In the genomic region with DNA sequence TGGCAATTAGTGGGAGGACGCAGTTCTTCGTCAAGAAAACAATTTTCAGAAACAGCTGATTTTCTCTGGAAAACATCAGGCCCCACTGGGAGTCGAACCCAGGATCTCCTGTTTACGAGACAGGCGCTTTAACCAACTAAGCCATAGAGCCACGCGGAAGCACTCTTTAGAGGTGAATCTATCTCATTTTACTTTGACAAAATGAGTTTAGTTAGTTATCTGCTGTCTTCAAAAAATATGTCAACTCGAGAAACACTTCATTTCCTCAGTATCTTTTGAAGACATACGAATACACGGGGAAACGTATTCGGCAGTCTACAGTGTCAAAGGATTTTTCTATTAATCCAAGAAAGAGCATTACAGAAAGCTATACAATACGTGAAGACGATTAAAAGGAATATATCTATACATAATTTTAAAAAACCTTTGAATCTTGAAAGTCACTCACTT, we compare ENCODE assay signal across 8 cellular contexts. TPM values are rescaled to one million over a fixed set of nuclear protein-coding genes. Genes with fewer than 3 reads are reported as not detected.
DNase-seq lines count a peak whose midpoint lies in the region; TF ChIP-seq lines count a peak whose summit lies in the region.
"Had no signal": no experiment of that assay in that cellular context is flagged by ENCODE, and none has a peak within 500 bp of the region (broad histone marks: within the 10 kb centered on the region; RNA-seq: fewer than 3 reads in every experiment).

No MANE protein-coding gene starts in this region.

- peak; percentile 37 for DNase-seq in GM13976 (ENCODE audit: low spot score)
- DNase-seq in NCI-H1694 treated with DMSO at 0.1 percent for 48 hours (lab: John Stamatoyannopoulos, UW) = peak; percentile 68
- DNase-seq in adipocyte (ENCODE audit: low read depth) = peak; percentile 81
- DNase-seq in left kidney (ENCODE audit: low read depth, low spot score) = peak; percentile 60
- peak in 1 of 2 donors; percentile 7 for DNase-seq in tibial nerve (ENCODE audit: low spot score in 2 of 2)
- DNase-seq in central memory CD4-positive, alpha-beta T cell = no peak
- DNase-seq in activated CD4-positive, CD25-positive, alpha-beta regulatory T cell (lab: John Stamatoyannopoulos, UW) = no peak

- peak overlapping the region in 2 of 4 donors; percentile 20 to 54 for H3K27ac ChIP-seq in tibial nerve

- peak overlapping the region; percentile 41 for H3K9ac ChIP-seq in adipocyte (ENCODE audit: low read length)

- no peak for TF ChIP-seq CTCF in GM13976 (IDR thresholded peaks at IDR 0.05; ENCODE audit: borderline replicate concordance, control extremely low read depth, extremely low read depth, insufficient read depth, missing control alignments)
- TF ChIP-seq CTCF in tibial nerve (IDR thresholded peaks at IDR 0.05) = no peak

- WGBS in tibial nerve, 2 donors = 18 to 19% methylated on average over 14 of the region's 14 CpGs

- H3K9me3 ChIP-seq in adipocyte (ENCODE audit: control insufficient read depth, low read length) (no peaks in the 10 kb centered on the region), tibial nerve (no peaks in the 10 kb centered on the region)

- no peak for TF ChIP-seq POLR2A in tibial nerve (IDR thresholded peaks at IDR 0.05)

- H3K4me3 ChIP-seq in adipocyte (ENCODE audit: low read length) (peak overlapping the region; percentile 80), tibial nerve (peak overlapping the region; percentile 12 to 49 (median 26))

- in situ Hi-C loops in GM13976 (cut with MboI; ENCODE audit: low sequenced_read_pairs, unreplicated experiment) = no loop called here

- TF ChIP-seq EP300 in tibial nerve (IDR thresholded peaks at IDR 0.05) = no peak

- no peaks in the 10 kb centered on the region for H3K36me3 ChIP-seq in adipocyte (ENCODE audit: control insufficient read depth, insufficient read depth, low read length, severe bottlenecking)
- H3K36me3 ChIP-seq in tibial nerve = no peaks in the 10 kb centered on the region

- H3K4me1 ChIP-seq in adipocyte (ENCODE audit: control insufficient read depth, insufficient read depth, low read length) (peaks cover 6% of the 10 kb centered on the region), tibial nerve (peaks cover 0 to 11% (median 0%) of the 10 kb centered on the region in 4 donors)

- no peaks in the 10 kb centered on the region for H3K27me3 ChIP-seq in adipocyte (replicated peaks; ENCODE audit: control insufficient read depth, insufficient read depth, low read length)
- H3K27me3 ChIP-seq in tibial nerve = peaks cover 0 to 32% of the 10 kb centered on the region in 2 donors

RNA-seq across cellular contexts. Expression of a gene that starts 26.7 kb away (rescaled TPM):
- not detected for total RNA-seq in tibial nerve
- total RNA-seq: subcutaneous adipose tissue had no signal

RNA-seq across cellular contexts. Expression of a gene that starts 36.7 kb away (rescaled TPM):
- total RNA-seq in tibial nerve = not detected
- total RNA-seq: subcutaneous adipose tissue had no signal

RNA-seq across cellular contexts. Expression of a gene that starts 45.6 kb away (rescaled TPM):
- 1 to 10 TPM; 1.5 to 6.6 (median 2.6) TPM for total RNA-seq in tibial nerve

Comparison
In these comparisons a context has a peak if more than half of its experiments do, and no peak if none do; other contexts are left out.
1. DNase-seq: peak in GM13976 (single experiment), NCI-H1694 treated with DMSO at 0.1 percent for 48 hours (single experiment), adipocyte (single experiment) and left kidney (single experiment); none in central memory CD4-positive, alpha-beta T cell (single experiment) and activated CD4-positive, CD25-positive, alpha-beta regulatory T cell (0 of 4).